Comparison of ENCODE assay signal across 17 cellular contexts in the genomic region with DNA sequence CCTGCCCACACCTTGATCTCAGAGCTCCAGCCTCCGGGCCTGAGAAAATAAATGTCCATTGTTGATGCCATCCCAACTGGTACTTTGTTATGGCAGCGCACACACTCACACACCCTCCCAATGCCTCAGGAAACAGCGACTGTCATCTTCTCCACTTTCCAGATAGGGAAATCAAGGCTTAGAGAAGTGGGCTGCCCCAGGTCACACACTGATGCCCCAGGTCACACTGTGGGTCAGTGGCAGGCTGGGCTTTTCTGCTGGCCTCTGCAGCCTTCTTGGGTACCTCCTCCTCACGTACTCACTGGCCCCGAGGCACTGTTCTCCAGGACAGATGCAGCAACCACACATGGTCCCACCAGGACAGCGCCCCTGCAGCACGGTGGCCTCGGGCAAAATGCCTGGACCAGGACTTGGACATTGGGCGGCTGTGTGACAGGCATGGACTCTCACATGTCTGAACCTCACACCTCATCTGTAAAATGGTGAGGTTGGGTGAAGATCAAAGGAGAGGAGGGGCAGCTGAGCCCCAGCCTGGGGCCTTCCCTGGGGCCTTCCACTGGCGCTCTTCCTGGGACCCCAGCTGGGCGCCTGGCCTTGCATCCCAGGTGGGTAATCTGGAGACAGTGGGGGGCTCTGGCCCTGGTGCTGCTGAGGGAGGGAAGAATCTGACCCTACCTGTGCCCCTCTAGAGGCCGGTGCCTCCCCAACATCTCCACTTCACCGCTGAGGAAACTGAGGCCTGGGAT.
DNase-seq lines count a peak whose midpoint lies in the region; ATAC-seq and TF ChIP-seq lines count a peak whose summit lies in the region.
"Had no signal": no experiment of that assay in that cellular context is flagged by ENCODE, and none has a peak within 500 bp of the region (broad histone marks: within the 10 kb centered on the region; RNA-seq: fewer than 3 reads in every experiment).

No MANE protein-coding gene starts in this region.

- H3K4me1 ChIP-seq in BLaER1 (peaks cover 79% of the 10 kb centered on the region), esophagus muscularis mucosa (peaks cover 4 to 12% (median 9%) of the 10 kb centered on the region in 4 donors)

- H3K9ac ChIP-seq in BLaER1, result peak overlapping the region; percentile 62

- H3K36me3 ChIP-seq in BLaER1 (no peaks in the 10 kb centered on the region), esophagus muscularis mucosa (no peaks in the 10 kb centered on the region)

- DNase-seq in CD14-positive monocyte (ENCODE audit: low spot score), result peak; percentile 34
- peak; percentile 91 for DNase-seq in esophagus muscularis mucosa (ENCODE audit: extremely low spot score)
- DNase-seq in retina, result peak; percentile 24
- no peak for DNase-seq in GM10248 (ENCODE audit: extremely low spot score)
- no peak for DNase-seq in activated naive CD4-positive, alpha-beta T cell treated with anti-CD3 and anti-CD28 coated beads for 36 hours
- DNase-seq: CD8-positive, alpha-beta memory T cell; GF-D8; KBM-7; NCI-H1048; NCI-H1694; NCI-H2107; NCI-H226; NCI-H526 treated with DMSO at 0.1 percent for 48 hours; OCI-M1 had no signal

- no peaks in the 10 kb centered on the region for H4K20me1 ChIP-seq in BLaER1

- H3K4me3 ChIP-seq in BLaER1, result peak overlapping the region; percentile 49
- H3K4me3 ChIP-seq in esophagus muscularis mucosa, result no peak overlapping the region

- intact Hi-C loops in CD14-positive monocyte (cut with micrococcal nuclease), result no loop called here
- intact Hi-C loops in esophagus muscularis mucosa (cut with DNase I), result no loop called here
- intact Hi-C loops in activated naive CD4-positive, alpha-beta T cell treated with anti-CD3 and anti-CD28 coated beads for 36 hours (cut with micrococcal nuclease), result no loop called here

- peak overlapping the region; percentile 96 for H3K4me2 ChIP-seq in BLaER1

- H3K4me1 Mint-ChIP-seq in CD14-positive monocyte, result peaks cover 7% of the 10 kb centered on the region
- no peaks in the 10 kb centered on the region for H3K4me1 Mint-ChIP-seq in activated naive CD4-positive, alpha-beta T cell treated with anti-CD3 and anti-CD28 coated beads for 36 hours (ENCODE audit: low read depth)
- H3K4me1 Mint-ChIP-seq: B cell; CD8-positive, alpha-beta memory T cell had no signal

- no peak overlapping the region for H3K27ac Mint-ChIP-seq in CD14-positive monocyte
- H3K27ac Mint-ChIP-seq in activated naive CD4-positive, alpha-beta T cell treated with anti-CD3 and anti-CD28 coated beads for 36 hours, result no peak overlapping the region
- H3K27ac Mint-ChIP-seq: B cell; CD8-positive, alpha-beta memory T cell had no signal

- CTCF ChIA-PET in GM10248 (lab: Yijun Ruan, JAX), result no interaction called here
- CTCF ChIA-PET in activated naive CD4-positive, alpha-beta T cell treated with anti-CD3 and anti-CD28 coated beads for 36 hours (lab: Charles Lee), result no interaction called here

- H3K9me3 ChIP-seq in BLaER1, result peaks cover 7% of the 10 kb centered on the region; the same call in 1 of the 2 replicates
- peaks cover 0 to 6% (median 5%) of the 10 kb centered on the region in 4 donors for H3K9me3 ChIP-seq in esophagus muscularis mucosa

- WGBS in esophagus muscularis mucosa, result 80% methylated on average over 9 of the region's 13 CpGs

- no peaks in the 10 kb centered on the region for H3K27me3 Mint-ChIP-seq in CD14-positive monocyte (ENCODE audit: low read depth in 3 of 3)
- no peaks in the 10 kb centered on the region for H3K27me3 Mint-ChIP-seq in activated naive CD4-positive, alpha-beta T cell treated with anti-CD3 and anti-CD28 coated beads for 36 hours (ENCODE audit: low read depth)

- TF ChIP-seq POLR2A in esophagus muscularis mucosa (IDR thresholded peaks at IDR 0.05; ENCODE audit: low read depth), result no peak

- H3K27ac ChIP-seq in BLaER1 (peak overlapping the region; percentile 81), esophagus muscularis mucosa (replicated peaks in 1 of 4) (no peak overlapping the region)

- TF ChIP-seq CTCF in CD14-positive monocyte (IDR thresholded peaks at IDR 0.05), result no peak
- no peak for TF ChIP-seq CTCF in esophagus muscularis mucosa (IDR thresholded peaks at IDR 0.05)
- TF ChIP-seq CTCF in GM10248 (IDR thresholded peaks at IDR 0.05; ENCODE audit: control extremely low read depth, extremely low read depth, low read depth, missing control alignments), result no peak

- no peak for ATAC-seq in GM19467 (IDR thresholded peaks at IDR 0.05; ENCODE audit: unreplicated experiment)

- H3K4me3 Mint-ChIP-seq in CD14-positive monocyte, result no peak overlapping the region
- H3K4me3 Mint-ChIP-seq in activated naive CD4-positive, alpha-beta T cell treated with anti-CD3 and anti-CD28 coated beads for 36 hours, result no peak overlapping the region
- H3K4me3 Mint-ChIP-seq: B cell; CD8-positive, alpha-beta memory T cell had no signal

- POLR2A ChIA-PET in GM10248 (lab: Yijun Ruan, JAX), result no interaction called here

- no peak for TF ChIP-seq EP300 in esophagus muscularis mucosa (IDR thresholded peaks at IDR 0.05)

- H3K27me3 ChIP-seq in BLaER1 (no peaks in the 10 kb centered on the region), esophagus muscularis mucosa (no peaks in the 10 kb centered on the region)

- no peaks in the 10 kb centered on the region for H3K36me3 Mint-ChIP-seq in CD14-positive monocyte
- no peaks in the 10 kb centered on the region for H3K36me3 Mint-ChIP-seq in activated naive CD4-positive, alpha-beta T cell treated with anti-CD3 and anti-CD28 coated beads for 36 hours (ENCODE audit: low read depth)

- H3K9me3 Mint-ChIP-seq in CD14-positive monocyte, result peaks cover 0 to 9% (median 6%) of the 10 kb centered on the region in 7 donors
- H3K9me3 Mint-ChIP-seq in activated naive CD4-positive, alpha-beta T cell treated with anti-CD3 and anti-CD28 coated beads for 36 hours, result no peaks in the 10 kb centered on the region
- H3K9me3 Mint-ChIP-seq: CD8-positive, alpha-beta memory T cell had no signal

Comparison
In these comparisons a context has a peak if more than half of its experiments do, and no peak if none do; other contexts are left out.
1. DNase-seq: peak in CD14-positive monocyte (single experiment), esophagus muscularis mucosa (single experiment) and retina (single experiment); none in GM10248 (single experiment) and activated naive CD4-positive, alpha-beta T cell treated with anti-CD3 and anti-CD28 coated beads for 36 hours (single experiment).